ENCODE assay signal across 31 cellular contexts in genomic region chr12:52404951-52405350, GRCh38. TPM values are rescaled to one million over a fixed set of nuclear protein-coding genes. Genes with fewer than 3 reads are reported as not detected.
"Had no signal": no experiment of that assay in that cellular context is flagged by ENCODE, and none has a peak within 500 bp of the region (broad histone marks: within the 10 kb centered on the region; RNA-seq: fewer than 3 reads in every experiment).

No MANE protein-coding gene starts in this region.

- H3K36me3 ChIP-seq: esophagus squamous epithelium, pancreas, prostate gland, uterus had no signal

- H3K4me3 ChIP-seq: esophagus squamous epithelium, pancreas, prostate gland, smooth muscle cell, uterus had no signal

- H3K9me3 ChIP-seq: esophagus squamous epithelium, pancreas, prostate gland, uterus had no signal

- H3K4me2 ChIP-seq: smooth muscle cell had no signal

- H3K27me3 ChIP-seq: pancreas, uterus had no signal

- H3K4me1 ChIP-seq: esophagus squamous epithelium, pancreas, prostate gland, uterus had no signal

- DNase-seq: activated CD4-positive, alpha-beta T cell treated with anti-CD3 and anti-CD28 coated beads for 36 hours; activated CD4-positive, CD25-positive, alpha-beta regulatory T cell; activated CD8-positive, alpha-beta memory T cell treated with anti-CD3 and anti-CD28 coated beads, Interleukin-2, amount 10 ng/mL, durations not matched to agents 7 days and 5 days; activated CD8-positive, alpha-beta T cell treated with anti-CD3 and anti-CD28 coated beads, Interleukin-2, amount 10 ng/mL, durations not matched to agents 7 days and 5 days; activated T-cell treated with anti-CD3 and anti-CD28 coated beads, Interleukin-2, amount 50 U/mL, for 48 hours; dermis blood vessel endothelial cell; effector CD4-positive, alpha-beta T cell; esophagus squamous epithelium; head of caudate nucleus; hippocampal formation; left colon; naive thymus-derived CD4-positive, alpha-beta T cell; pancreas; retina; stimulated activated CD4-positive, alpha-beta T cell treated with anti-CD3 and anti-CD28 coated beads, Interleukin-1b, Interleukin-23, amount 100 ng/mL, for 48 hours; stimulated activated CD4-positive, alpha-beta T cell treated with anti-CD3 and anti-CD28 coated beads, Interleukin-4, amount 100 ng/mL, for 4 hours; stimulated activated CD8-positive, alpha-beta memory T cell treated with anti-CD3 and anti-CD28 coated beads, Interleukin-4, amount 100 ng/mL, for 48 hours; stimulated activated naive CD8-positive, alpha-beta T cell treated with anti-CD3 and anti-CD28 coated beads, Interleukin-15, amount 100 ng/mL, for 72 hours; substantia nigra; uterus had no signal

- FAIRE-seq: colon, keratinocyte, pancreas had no signal

- H3K27ac ChIP-seq: esophagus squamous epithelium, pancreas, prostate gland, uterus had no signal

- ATAC-seq: activated CD4-positive, alpha-beta T cell treated with anti-CD3 and anti-CD28 coated beads for 36 hours; activated CD8-positive, alpha-beta memory T cell treated with anti-CD3 and anti-CD28 coated beads, Interleukin-2, amount 10 ng/mL, durations not matched to agents 7 days and 5 days; activated CD8-positive, alpha-beta T cell treated with anti-CD3 and anti-CD28 coated beads, Interleukin-2, amount 10 ng/mL, durations not matched to agents 7 days and 5 days; activated naive CD4-positive, alpha-beta T cell treated with anti-CD3 and anti-CD28 coated beads, Interleukin-2, amount 50 U/mL, for 72 hours; left colon; naive thymus-derived CD4-positive, alpha-beta T cell; pancreas; stimulated activated memory B cell treated with anti-CD40 and anti-IgM and Interleukin-4, amounts not matched to agents 10 μg/mL and 1 μg/mL and 100 μg/mL, for 72 hours; stimulated activated naive CD8-positive, alpha-beta T cell treated with anti-CD3 and anti-CD28 coated beads, Interleukin-15, amount 100 ng/mL, for 72 hours had no signal

RNA-seq across cellular contexts. Expression of gene KRT82, which starts 1.2 kb away (rescaled TPM):
- total RNA-seq: activated CD4-positive, alpha-beta T cell treated with anti-CD3 and anti-CD28 coated beads for 36 hours; activated CD8-positive, alpha-beta memory T cell treated with anti-CD3 and anti-CD28 coated beads, Interleukin-2, amount 10 ng/mL, durations not matched to agents 7 days and 5 days; activated CD8-positive, alpha-beta T cell treated with anti-CD3 and anti-CD28 coated beads, Interleukin-2, amount 10 ng/mL, durations not matched to agents 7 days and 5 days; activated naive CD4-positive, alpha-beta T cell treated with anti-CD3 and anti-CD28 coated beads, Interleukin-2, amount 50 U/mL, for 72 hours; activated T-helper 2 cell treated with anti-CD3 and anti-CD28 coated beads, Interferon-gamma antibody, Interleukin-2, Interleukin-4, amounts not matched to agents 10 μg/mL and 5 μg/mL and 100 μg/mL, durations not matched to agents 14 hours and 24 hours and 36 hours; bronchial epithelial cell; dermis blood vessel endothelial cell; esophagus squamous epithelium; left colon; liver; mesothelial cell of epicardium; naive thymus-derived CD4-positive, alpha-beta T cell; pancreas; prostate gland; smooth muscle cell; uterus had no signal
- polyA plus RNA-seq: keratinocyte; liver; naive thymus-derived CD4-positive, alpha-beta T cell; neural cell; pancreas had no signal

RNA-seq across cellular contexts. Expression of gene KRT84, which starts 19.5 kb away (rescaled TPM):
- total RNA-seq: activated CD4-positive, alpha-beta T cell treated with anti-CD3 and anti-CD28 coated beads for 36 hours; activated CD8-positive, alpha-beta memory T cell treated with anti-CD3 and anti-CD28 coated beads, Interleukin-2, amount 10 ng/mL, durations not matched to agents 7 days and 5 days; activated CD8-positive, alpha-beta T cell treated with anti-CD3 and anti-CD28 coated beads, Interleukin-2, amount 10 ng/mL, durations not matched to agents 7 days and 5 days; activated naive CD4-positive, alpha-beta T cell treated with anti-CD3 and anti-CD28 coated beads, Interleukin-2, amount 50 U/mL, for 72 hours; activated T-helper 2 cell treated with anti-CD3 and anti-CD28 coated beads, Interferon-gamma antibody, Interleukin-2, Interleukin-4, amounts not matched to agents 10 μg/mL and 5 μg/mL and 100 μg/mL, durations not matched to agents 14 hours and 24 hours and 36 hours; bronchial epithelial cell; dermis blood vessel endothelial cell; left colon; liver; mesothelial cell of epicardium; naive thymus-derived CD4-positive, alpha-beta T cell; pancreas; prostate gland had no signal
- polyA plus RNA-seq: liver; naive thymus-derived CD4-positive, alpha-beta T cell; neural cell; pancreas had no signal

RNA-seq across cellular contexts. Expression of gene KRT75, which starts 29.2 kb away (rescaled TPM):
- total RNA-seq: activated CD4-positive, alpha-beta T cell treated with anti-CD3 and anti-CD28 coated beads for 36 hours; activated CD8-positive, alpha-beta memory T cell treated with anti-CD3 and anti-CD28 coated beads, Interleukin-2, amount 10 ng/mL, durations not matched to agents 7 days and 5 days; activated CD8-positive, alpha-beta T cell treated with anti-CD3 and anti-CD28 coated beads, Interleukin-2, amount 10 ng/mL, durations not matched to agents 7 days and 5 days; activated naive CD4-positive, alpha-beta T cell treated with anti-CD3 and anti-CD28 coated beads, Interleukin-2, amount 50 U/mL, for 72 hours; activated T-helper 2 cell treated with anti-CD3 and anti-CD28 coated beads, Interferon-gamma antibody, Interleukin-2, Interleukin-4, amounts not matched to agents 10 μg/mL and 5 μg/mL and 100 μg/mL, durations not matched to agents 14 hours and 24 hours and 36 hours; dermis blood vessel endothelial cell; left colon; liver; mesothelial cell of epicardium; naive thymus-derived CD4-positive, alpha-beta T cell; pancreas; prostate gland; uterus had no signal
- polyA plus RNA-seq: liver; naive thymus-derived CD4-positive, alpha-beta T cell; neural cell; pancreas had no signal

RNA-seq across cellular contexts. Expression of gene KRT85, which starts 37.7 kb away (rescaled TPM):
- total RNA-seq: activated CD4-positive, alpha-beta T cell treated with anti-CD3 and anti-CD28 coated beads for 36 hours; activated CD8-positive, alpha-beta memory T cell treated with anti-CD3 and anti-CD28 coated beads, Interleukin-2, amount 10 ng/mL, durations not matched to agents 7 days and 5 days; activated CD8-positive, alpha-beta T cell treated with anti-CD3 and anti-CD28 coated beads, Interleukin-2, amount 10 ng/mL, durations not matched to agents 7 days and 5 days; activated naive CD4-positive, alpha-beta T cell treated with anti-CD3 and anti-CD28 coated beads, Interleukin-2, amount 50 U/mL, for 72 hours; activated T-helper 2 cell treated with anti-CD3 and anti-CD28 coated beads, Interferon-gamma antibody, Interleukin-2, Interleukin-4, amounts not matched to agents 10 μg/mL and 5 μg/mL and 100 μg/mL, durations not matched to agents 14 hours and 24 hours and 36 hours; bronchial epithelial cell; dermis blood vessel endothelial cell; esophagus squamous epithelium; left colon; liver; mesothelial cell of epicardium; naive thymus-derived CD4-positive, alpha-beta T cell; pancreas; prostate gland; smooth muscle cell had no signal
- polyA plus RNA-seq: keratinocyte; liver; naive thymus-derived CD4-positive, alpha-beta T cell; neural cell; pancreas; smooth muscle cell had no signal

RNA-seq across cellular contexts. Expression of gene KRT6B, which starts 47.0 kb away (rescaled TPM):
- total RNA-seq: activated CD4-positive, alpha-beta T cell treated with anti-CD3 and anti-CD28 coated beads for 36 hours; activated CD8-positive, alpha-beta memory T cell treated with anti-CD3 and anti-CD28 coated beads, Interleukin-2, amount 10 ng/mL, durations not matched to agents 7 days and 5 days; activated CD8-positive, alpha-beta T cell treated with anti-CD3 and anti-CD28 coated beads, Interleukin-2, amount 10 ng/mL, durations not matched to agents 7 days and 5 days; activated naive CD4-positive, alpha-beta T cell treated with anti-CD3 and anti-CD28 coated beads, Interleukin-2, amount 50 U/mL, for 72 hours; activated T-helper 2 cell treated with anti-CD3 and anti-CD28 coated beads, Interferon-gamma antibody, Interleukin-2, Interleukin-4, amounts not matched to agents 10 μg/mL and 5 μg/mL and 100 μg/mL, durations not matched to agents 14 hours and 24 hours and 36 hours; left colon; mesothelial cell of epicardium; naive thymus-derived CD4-positive, alpha-beta T cell; uterus had no signal
- polyA plus RNA-seq: liver; naive thymus-derived CD4-positive, alpha-beta T cell; neural cell had no signal
